Comparison of ENCODE assay signal across 16 cellular contexts in genomic region chr2:86786001-86786536, GRCh38. TPM values are rescaled to one million over a fixed set of nuclear protein-coding genes. Genes with fewer than 3 reads are reported as not detected.
DNase-seq lines count a peak whose midpoint lies in the region; ATAC-seq and TF ChIP-seq lines count a peak whose summit lies in the region.
"Had no signal": no experiment of that assay in that cellular context is flagged by ENCODE, and none has a peak within 500 bp of the region (broad histone marks: within the 10 kb centered on the region; RNA-seq: fewer than 3 reads in every experiment).

No MANE protein-coding gene starts in this region.

- POLR2A ChIA-PET in CD8-positive, alpha-beta T cell (lab: Charles Lee), result interaction anchor here (0.8 to 8.6 kb wide), 8 partner anchors 9 to 39 kb away, joined by 3 to 161 read pairs (median 14); no protein-coding TSS in a partner anchor

- ATAC-seq in CD8-positive, alpha-beta T cell, result peak; percentile 56
- ATAC-seq in central memory CD8-positive, alpha-beta T cell (replicated peaks; ENCODE audit: extremely low read depth, poor library complexity, severe bottlenecking), result peak; percentile 73
- ATAC-seq in left lobe of liver (no peak), GM21737 (IDR thresholded peaks at IDR 0.05; ENCODE audit: unreplicated experiment) (no peak)
- ATAC-seq: right cardiac atrium had no signal

- no peaks in the 10 kb centered on the region for H3K9me3 Mint-ChIP-seq in CD8-positive, alpha-beta T cell
- H3K9me3 Mint-ChIP-seq in central memory CD8-positive, alpha-beta T cell, result no peaks in the 10 kb centered on the region

- CTCF ChIA-PET in CD8-positive, alpha-beta T cell (lab: Charles Lee), result interaction anchor here (0.8 to 14.5 kb wide), 8 partner anchors 7 to 40 kb away, joined by 3 to 169 read pairs (median 12); partner anchors contain the start of gene CD8A

- H3K4me1 Mint-ChIP-seq in CD8-positive, alpha-beta T cell (ENCODE audit: low read depth), result peaks cover 75% of the 10 kb centered on the region
- H3K4me1 Mint-ChIP-seq in central memory CD8-positive, alpha-beta T cell, result peaks cover 57% of the 10 kb centered on the region

- H3K4me1 ChIP-seq in CD8-positive, alpha-beta T cell (ENCODE audit: insufficient read depth, low read length), result peaks cover 72% of the 10 kb centered on the region

- DNase-seq in CD8-positive, alpha-beta T cell, result peak in 6 of 7 experiments; percentile 54 to 89 (median 69)
- DNase-seq in activated CD8-positive, alpha-beta memory T cell treated with anti-CD3 and anti-CD28 coated beads for 48 hours (ENCODE audit: low read depth in 2 of 3, low spot score in 2 of 3), result peak in 2 of 3 experiments; percentile 45 to 47
- peak in 1 of 2 donors; percentile 93 for DNase-seq in central memory CD8-positive, alpha-beta T cell (ENCODE audit: low spot score in 2 of 2)
- DNase-seq in stimulated activated CD8-positive, alpha-beta memory T cell treated with anti-CD3 and anti-CD28 coated beads, Interleukin-15, amount 100 ng/mL, for 1 hour (ENCODE audit: low read depth), result peak; percentile 36
- DNase-seq in left lobe of liver (ENCODE audit: low spot score) (no peak), amniotic stem cell (lab: John Stamatoyannopoulos, UW) (no peak), NCI-H2196 (lab: John Stamatoyannopoulos, UW; ENCODE audit: unreplicated experiment) (no peak)
- DNase-seq: Karpas-422; NCI-H1105 treated with DMSO at 0.1 percent for 48 hours; NCI-H524 treated with DMSO at 0.1 percent for 48 hours; right cardiac atrium; SIG-M5; stimulated activated CD4-positive, alpha-beta T cell treated with anti-CD3 and anti-CD28 coated beads, Interleukin-2, amount 100 ng/mL, for 24 hours; tibial artery had no signal

- intact Hi-C loops in CD8-positive, alpha-beta T cell (cut with DNase I, micrococcal nuclease), result loop anchor here (1.0 to 5.0 kb wide), 4 partner anchors 21 to 345 kb away; partner anchors contain the start of gene KDM3A (in 2 of the 2)

- peak overlapping the region; percentile 99 for H3K27ac Mint-ChIP-seq in CD8-positive, alpha-beta T cell
- H3K27ac Mint-ChIP-seq in central memory CD8-positive, alpha-beta T cell (ENCODE audit: low read depth), result peak overlapping the region; percentile 96

- no peaks in the 10 kb centered on the region for H3K9me3 ChIP-seq in CD8-positive, alpha-beta T cell (ENCODE audit: low read length)
- H3K9me3 ChIP-seq: tibial artery had no signal

- peak overlapping the region; percentile 47 for H3K4me3 ChIP-seq in CD8-positive, alpha-beta T cell (ENCODE audit: low read depth, low read length)
- H3K4me3 ChIP-seq: tibial artery had no signal

- H3K36me3 Mint-ChIP-seq in CD8-positive, alpha-beta T cell, result peaks cover 66% of the 10 kb centered on the region
- H3K36me3 Mint-ChIP-seq in central memory CD8-positive, alpha-beta T cell (ENCODE audit: insufficient read depth), result peaks cover 75% of the 10 kb centered on the region

- no peaks in the 10 kb centered on the region for H3K27me3 ChIP-seq in CD8-positive, alpha-beta T cell (ENCODE audit: insufficient read depth, low read length)

- peak overlapping the region; percentile 93 for H3K27ac ChIP-seq in CD8-positive, alpha-beta T cell (ENCODE audit: low read depth, low read length)
- H3K27ac ChIP-seq: tibial artery had no signal

- H3K4me3 Mint-ChIP-seq in CD8-positive, alpha-beta T cell, result peak overlapping the region; percentile 95
- H3K4me3 Mint-ChIP-seq in central memory CD8-positive, alpha-beta T cell, result peak overlapping the region; percentile 76

- peaks cover 22% of the 10 kb centered on the region for H3K36me3 ChIP-seq in CD8-positive, alpha-beta T cell (ENCODE audit: insufficient read depth, low read length)
- H3K36me3 ChIP-seq: tibial artery had no signal

- H3K27me3 Mint-ChIP-seq in CD8-positive, alpha-beta T cell (ENCODE audit: low read depth), result no peaks in the 10 kb centered on the region
- H3K27me3 Mint-ChIP-seq in central memory CD8-positive, alpha-beta T cell, result no peaks in the 10 kb centered on the region

- TF ChIP-seq CTCF in CD8-positive, alpha-beta T cell (IDR thresholded peaks at IDR 0.05), result peak; percentile 24

RNA-seq across cellular contexts. Expression of gene CD8A, which starts 4.6 kb away (rescaled TPM):
- 100 to 1,000 TPM; 502 to 503 TPM for total RNA-seq in CD8-positive, alpha-beta T cell
- total RNA-seq in left lobe of liver, result 0.81 TPM
- total RNA-seq: osteoblast had no signal

Comparison
In these comparisons a context has a peak if more than half of its experiments do, and no peak if none do; other contexts are left out.
1. ATAC-seq: peak in CD8-positive, alpha-beta T cell (single experiment) and central memory CD8-positive, alpha-beta T cell (single experiment); none in left lobe of liver (single experiment) and GM21737 (single experiment).
2. DNase-seq: peak in CD8-positive, alpha-beta T cell (6 of 7), activated CD8-positive, alpha-beta memory T cell treated with anti-CD3 and anti-CD28 coated beads for 48 hours (2 of 3) and stimulated activated CD8-positive, alpha-beta memory T cell treated with anti-CD3 and anti-CD28 coated beads, Interleukin-15, amount 100 ng/mL, for 1 hour (single experiment); none in left lobe of liver (single experiment), amniotic stem cell (single experiment) and NCI-H2196 (single experiment).
3. RNA of gene CD8A, which starts 4.6 kb away (total RNA-seq): 502 to 503 TPM in CD8-positive, alpha-beta T cell; 0.81 TPM in left lobe of liver (single experiment); every median in the first group is over 100 times any median in the second.